8 cellular contexts compared by ENCODE assay signal in the genomic region with DNA sequence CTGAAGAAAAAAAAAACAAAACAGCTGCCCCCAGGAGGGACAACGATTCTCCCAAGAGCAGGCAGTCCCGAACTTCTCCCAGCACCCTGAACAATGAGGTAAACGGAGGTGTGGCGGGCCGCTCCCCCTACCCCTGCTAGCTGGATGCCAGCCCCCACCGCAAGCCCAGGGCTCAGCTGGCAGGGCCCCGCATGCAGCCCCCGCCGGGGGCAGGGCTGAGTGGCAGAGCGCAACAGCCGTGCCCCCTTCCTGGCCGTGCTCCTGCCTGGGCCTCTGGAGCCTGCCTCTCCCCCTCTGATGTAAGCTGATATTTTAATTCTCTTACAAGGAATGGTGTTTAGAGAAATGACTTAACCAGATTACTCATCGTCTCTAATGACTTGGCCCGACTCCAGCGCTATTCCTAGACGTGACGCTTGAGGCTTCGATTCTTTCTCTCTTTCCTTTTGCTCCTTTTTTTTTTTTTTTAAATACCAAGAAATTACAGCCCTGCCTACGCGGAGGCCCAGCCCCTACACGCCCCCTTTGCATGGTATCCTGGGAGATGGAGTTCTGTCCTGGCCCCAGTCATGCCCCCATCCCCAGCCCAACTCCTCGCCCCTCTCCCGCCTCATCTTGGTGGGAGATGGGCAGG. TPM values are rescaled to one million over a fixed set of nuclear protein-coding genes. Genes with fewer than 3 reads are reported as not detected.
DNase-seq lines count a peak whose midpoint lies in the region; ATAC-seq and TF ChIP-seq lines count a peak whose summit lies in the region.

No MANE protein-coding gene starts in this region.

- peaks cover under 1% of the 10 kb centered on the region for H4K20me1 ChIP-seq in smooth muscle cell (ENCODE audit: low read depth)

- ATAC-seq in HG02642 (IDR thresholded peaks at IDR 0.05; ENCODE audit: poor library complexity, unreplicated experiment) (peak; percentile 27), HG03520 (IDR thresholded peaks at IDR 0.05; ENCODE audit: unreplicated experiment) (no peak)

- H2AFZ ChIP-seq in smooth muscle cell (ENCODE audit: low read depth): peak overlapping the region; percentile 82

- peak overlapping the region; percentile 80 for H3K9ac ChIP-seq in smooth muscle cell (ENCODE audit: low read depth)

- DNase-seq in DMS114 treated with DMSO at 0.1 percent for 48 hours (lab: John Stamatoyannopoulos, UW; ENCODE audit: unreplicated experiment) (peak; percentile 22), NCI-H2196 (lab: John Stamatoyannopoulos, UW; ENCODE audit: unreplicated experiment) (peak; percentile 95), cardiac fibroblast (ENCODE audit: low read depth in 2 of 2) (peak; percentile 99 to 100), inferior parietal cortex (ENCODE audit: extremely low spot score) (peak; percentile 85), smooth muscle cell (lab: John Stamatoyannopoulos, UW; ENCODE audit: unreplicated experiment) (peak; percentile 50)
- DNase-seq in activated CD4-positive, CD25-positive, alpha-beta regulatory T cell treated with anti-CD3 and anti-CD28 coated beads, Interleukin-2, amount 50 U/mL, for 16 hours (ENCODE audit: low read depth, low spot score): peak; percentile 71

- H3K4me3 ChIP-seq in cardiac fibroblast (replicated peaks in 1 of 2; ENCODE audit: low read depth in 2 of 2, low read length in 2 of 2): peak overlapping the region in 1 of 2 donors; percentile 37
- peak overlapping the region; percentile 21 for H3K4me3 ChIP-seq in smooth muscle cell

- H3K36me3 ChIP-seq in smooth muscle cell (ENCODE audit: low read depth): no peaks in the 10 kb centered on the region

- peak overlapping the region; percentile 75 for H3K4me2 ChIP-seq in smooth muscle cell

- TF ChIP-seq CTCF in cardiac fibroblast (IDR thresholded peaks at IDR 0.05; ENCODE audit: low read depth, low read length) (no peak), smooth muscle cell (IDR thresholded peaks at IDR 0.05; ENCODE audit: borderline replicate concordance, insufficient read depth, poor library complexity, severe bottlenecking) (no peak)

- H3K79me2 ChIP-seq in smooth muscle cell (ENCODE audit: low read depth): no peaks in the 10 kb centered on the region

- no peaks in the 10 kb centered on the region for H3K9me3 ChIP-seq in smooth muscle cell (replicated peaks; ENCODE audit: low read depth)

- H3F3A ChIP-seq in smooth muscle cell (ENCODE audit: low read depth): peaks cover 8% of the 10 kb centered on the region

- H3K4me1 ChIP-seq in smooth muscle cell (ENCODE audit: low read depth): peaks cover 29% of the 10 kb centered on the region

- H3K27ac ChIP-seq in smooth muscle cell (ENCODE audit: low read depth): peak overlapping the region; percentile 89

- 16% methylated on average over 23 of the region's 23 CpGs for WGBS in smooth muscle cell (ENCODE audit: low lambda C conversion rate)

- H3K27me3 ChIP-seq in smooth muscle cell (ENCODE audit: low read depth): no peaks in the 10 kb centered on the region

RNA-seq across cellular contexts. Expression of a gene that starts 4.6 kb away (rescaled TPM):
- total RNA-seq in smooth muscle cell: 11.0 and 12.1 TPM in 2 replicates
- polyA plus RNA-seq in smooth muscle cell: 20.4 and 25.6 TPM in 2 replicates

RNA-seq across cellular contexts. Expression of a gene that starts 26.8 kb away (rescaled TPM):
- total RNA-seq in smooth muscle cell: not detected in 2 replicates
- polyA plus RNA-seq in smooth muscle cell: 0.21 TPM in 1 of 2 replicates, not detected in the other

Comparison
In these comparisons a context has a peak if more than half of its experiments do, and no peak if none do; other contexts are left out.
1. DNase-seq: peak in every context shown above with its lines; median percentile 100 in cardiac fibroblast; 95 in NCI-H2196; 85 in inferior parietal cortex; 71 in activated CD4-positive, CD25-positive, alpha-beta regulatory T cell treated with anti-CD3 and anti-CD28 coated beads, Interleukin-2, amount 50 U/mL, for 16 hours; 50 in smooth muscle cell; 22 in DMS114 treated with DMSO at 0.1 percent for 48 hours.